Comparison of ENCODE assay signal across 25 cellular contexts in genomic region chr2:16228471-16228870, GRCh38.
"Had no signal": no experiment of that assay in that cellular context is flagged by ENCODE, and none has a peak within 500 bp of the region (broad histone marks: within the 10 kb centered on the region; RNA-seq: fewer than 3 reads in every experiment).

No MANE protein-coding gene starts in this region.

- H3K27me3 ChIP-seq: esophagus muscularis mucosa, foreskin keratinocyte, gastroesophageal sphincter, heart left ventricle, hepatocyte, left lung had no signal

- H3K4me1 Mint-ChIP-seq: immature natural killer cell, naive B cell had no signal

- H3K9me3 Mint-ChIP-seq: mesothelial cell of epicardium had no signal

- H3K27me3 Mint-ChIP-seq: naive B cell had no signal

- H3K4me3 Mint-ChIP-seq: immature natural killer cell, mesothelial cell of epicardium had no signal

- FAIRE-seq: colon, endothelial cell of umbilical vein, frontal cortex, kidney had no signal

- H3K4me2 ChIP-seq: hepatocyte had no signal

- H3K4me1 ChIP-seq: foreskin keratinocyte, heart left ventricle, left lung, lower lobe of right lung had no signal

- ATAC-seq: foreskin keratinocyte, gastroesophageal sphincter, heart left ventricle, left lung, left ventricle myocardium superior, lower lobe of right lung had no signal

- H2AFZ ChIP-seq: hepatocyte had no signal

- H3K27ac ChIP-seq: coronary artery, dorsolateral prefrontal cortex, esophagus muscularis mucosa, foreskin keratinocyte, gastroesophageal sphincter, heart left ventricle, hepatocyte, left lung, lower lobe of right lung had no signal

- H3K79me2 ChIP-seq: hepatocyte had no signal

- H3K4me3 ChIP-seq: coronary artery, dorsolateral prefrontal cortex, esophagus muscularis mucosa, gastroesophageal sphincter, heart left ventricle, hepatocyte, left lung, lower lobe of right lung, mucosa of descending colon had no signal

- H3K27ac Mint-ChIP-seq: immature natural killer cell, mesothelial cell of epicardium, naive B cell had no signal

- H3K9me3 ChIP-seq: esophagus muscularis mucosa, gastroesophageal sphincter, heart left ventricle, left lung, lower lobe of right lung, mucosa of descending colon had no signal

- H3K36me3 Mint-ChIP-seq: immature natural killer cell, mesothelial cell of epicardium, naive B cell had no signal

- H3K36me3 ChIP-seq: esophagus muscularis mucosa, gastroesophageal sphincter, heart left ventricle, left lung, lower lobe of right lung had no signal

- DNase-seq: dermis blood vessel endothelial cell; dorsolateral prefrontal cortex; effector CD4-positive, alpha-beta T cell; effector memory CD4-positive, alpha-beta T cell; foreskin keratinocyte; heart left ventricle; hypothalamus; immature natural killer cell; islet precursor cell; kidney glomerular epithelial cell; left lung; left ventricle myocardium superior; lower lobe of right lung; mesenchymal stem cell; mucosa of descending colon; naive B cell had no signal
